15 cellular contexts compared by ENCODE assay signal in the genomic region with DNA sequence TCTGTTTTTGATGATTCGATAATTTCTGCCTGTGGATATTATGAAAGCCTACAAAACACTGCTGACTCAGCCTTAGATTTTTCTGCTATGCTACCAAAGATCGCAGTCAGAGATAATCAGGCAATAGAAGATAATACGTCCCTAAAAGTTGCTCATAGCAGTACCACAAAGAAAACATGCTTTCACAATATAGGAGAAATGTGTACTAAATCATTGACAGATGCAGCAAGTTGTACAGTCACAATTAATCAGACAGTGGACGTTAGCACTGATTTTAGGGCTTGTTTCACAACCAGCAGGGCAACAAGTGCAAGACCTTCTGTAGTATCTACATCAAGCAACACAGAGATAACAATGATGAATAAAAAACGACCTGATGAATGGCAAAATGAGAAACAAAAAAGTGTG. TPM values are rescaled to one million over a fixed set of nuclear protein-coding genes. Genes with fewer than 3 reads are reported as not detected.
DNase-seq lines count a peak whose midpoint lies in the region; ATAC-seq, FAIRE-seq and TF ChIP-seq lines count a peak whose summit lies in the region.
"Had no signal": no experiment of that assay in that cellular context is flagged by ENCODE, and none has a peak within 500 bp of the region (broad histone marks: within the 10 kb centered on the region; RNA-seq: fewer than 3 reads in every experiment).

No MANE protein-coding gene starts in this region.

- no peak overlapping the region for H3K4me2 ChIP-seq in fibroblast of lung (ENCODE audit: extremely low read depth, insufficient read depth, low read length)

- H3K36me3 ChIP-seq in RWPE2 (ENCODE audit: low read depth) (no peaks in the 10 kb centered on the region), fibroblast of lung (ENCODE audit: control insufficient read depth, insufficient read depth, low read length) (no peaks in the 10 kb centered on the region)
- H3K36me3 ChIP-seq: left ventricle myocardium inferior, thoracic aorta had no signal

- peak; percentile 80 for ATAC-seq in RWPE2 (ENCODE audit: low read depth)

- H3K4me3 ChIP-seq in RWPE2 (ENCODE audit: severe bottlenecking) = no peak overlapping the region
- H3K4me3 ChIP-seq in fibroblast of lung (replicated peaks in 1 of 4; ENCODE audit: control extremely low read depth in 1 of 4, insufficient read depth in 1 of 4, low read depth in 3 of 4, low read length in 4 of 4) = no peak overlapping the region
- H3K4me3 ChIP-seq in retinal pigment epithelial cell (ENCODE audit: low read length) = no peak overlapping the region
- H3K4me3 ChIP-seq: left ventricle myocardium inferior, thoracic aorta had no signal

- H3K27me3 ChIP-seq in RWPE2 (ENCODE audit: insufficient read depth, poor library complexity, severe bottlenecking) = no peaks in the 10 kb centered on the region
- H3K27me3 ChIP-seq in fibroblast of lung (ENCODE audit: control insufficient read depth, insufficient read depth, low read length) = peaks cover 3% of the 10 kb centered on the region

- H3K4me1 ChIP-seq in RWPE2 (ENCODE audit: insufficient read depth, poor library complexity, severe bottlenecking) (peaks cover 15% of the 10 kb centered on the region), fibroblast of lung (ENCODE audit: control insufficient read depth, extremely low read depth, insufficient read depth, low read length) (no peaks in the 10 kb centered on the region)
- H3K4me1 ChIP-seq: left ventricle myocardium inferior had no signal

- H3K27ac ChIP-seq in RWPE2 (ENCODE audit: poor library complexity, severe bottlenecking) (no peak overlapping the region), fibroblast of lung (ENCODE audit: insufficient read depth, low read length) (no peak overlapping the region)
- H3K27ac ChIP-seq: left ventricle myocardium inferior, thoracic aorta had no signal

- TF ChIP-seq CTCF in RWPE2 (IDR thresholded peaks at IDR 0.05; ENCODE audit: poor library complexity, severe bottlenecking) (no peak), fibroblast of lung (conservative IDR thresholded peaks at IDR 0.05 in 1 of 2, IDR thresholded peaks at IDR 0.05 in 1 of 2; ENCODE audit: low read depth in 1 of 2, low read length in 2 of 2) (no peak), retinal pigment epithelial cell (conservative IDR thresholded peaks at IDR 0.05; ENCODE audit: low read depth, low read length) (no peak)

- DNase-seq in GM12891 (ENCODE audit: insufficient read length, low spot score) (no peak), RWPE2 (ENCODE audit: low spot score) (no peak), fibroblast of lung (ENCODE audit: low read depth in 2 of 2) (peak; percentile 65), retinal pigment epithelial cell (ENCODE audit: low read depth) (peak; percentile 7), NCI-H526 (lab: John Stamatoyannopoulos, UW) (no peak), NCI-H446 (lab: John Stamatoyannopoulos, UW) (no peak), urothelium cell line (ENCODE audit: low spot score) (no peak)
- DNase-seq: activated naive CD8-positive, alpha-beta T cell treated with anti-CD3 and anti-CD28 coated beads for 36 hours; glutamatergic neuron; left ventricle myocardium inferior; NCI-H1105 treated with DMSO at 0.1 percent for 48 hours; NCI-H524; SHP77 had no signal

- H3K9me3 ChIP-seq in RWPE2 (ENCODE audit: severe bottlenecking) = no peaks in the 10 kb centered on the region
- no peaks in the 10 kb centered on the region for H3K9me3 ChIP-seq in fibroblast of lung (ENCODE audit: control insufficient read depth, insufficient read depth, low read depth, low read length)
- H3K9me3 ChIP-seq: left ventricle myocardium inferior, thoracic aorta had no signal

- TF ChIP-seq POLR2A in GM12891 (IDR thresholded peaks at IDR 0.05; ENCODE audit: low read depth, low read length) = no peak

- FAIRE-seq in GM12891 (lab: Jason Lieb, UNC) = peak; percentile 33
- FAIRE-seq in urothelium cell line (lab: Jason Lieb, UNC) = no peak

- H3K79me2 ChIP-seq in fibroblast of lung (ENCODE audit: control insufficient read depth, insufficient read depth, low read length) = no peaks in the 10 kb centered on the region

- H2AFZ ChIP-seq in fibroblast of lung (ENCODE audit: low read length) = no peak overlapping the region

- no peaks in the 10 kb centered on the region for H4K20me1 ChIP-seq in fibroblast of lung (ENCODE audit: control insufficient read depth, extremely low read depth, insufficient read depth, low read length)

- H3K9ac ChIP-seq in fibroblast of lung (ENCODE audit: insufficient read depth, low read length) = no peak overlapping the region

TF ChIP-seq in GM12891, 5 proteins besides CTCF, POLR2A, EP300 and RAD21:
- TF ChIP-seq POU2F2 (IDR thresholded peaks at IDR 0.05; ENCODE audit: low read depth, low read length) (no peak), PAX5 (IDR thresholded peaks at IDR 0.05; ENCODE audit: insufficient read depth, low read length, severe bottlenecking) (no peak), POLR2AphosphoS5 (IDR thresholded peaks at IDR 0.05; ENCODE audit: low read depth, low read length) (no peak), TAF1 (IDR thresholded peaks at IDR 0.05; ENCODE audit: low read depth, low read length) (no peak), SPI1 (IDR thresholded peaks at IDR 0.05; ENCODE audit: low read depth, low read length) (no peak)

RNA-seq across cellular contexts. Expression of gene RBM44, which starts 19.5 kb away (rescaled TPM):
- 0.24 TPM for polyA plus RNA-seq in GM12891 (2012; ENCODE audit: low read depth, missing spikeins)
- 0.17 and 0.26 TPM in 2 replicates for total RNA-seq in fibroblast of lung
- polyA plus RNA-seq in fibroblast of lung = 0.11 and 0.34 TPM in 2 replicates
- polyA plus RNA-seq in fibroblast of lung (2012) = 0.06 and 0.08 TPM in 2 replicates
- not detected in 2 replicates for polyA minus RNA-seq in fibroblast of lung (ENCODE audit: low replicate concordance)

RNA-seq across cellular contexts. Expression of gene RAMP1, which starts 41.4 kb away (rescaled TPM):
- polyA plus RNA-seq in GM12891 (2012; ENCODE audit: low read depth, missing spikeins) = 0.14 TPM
- total RNA-seq in fibroblast of lung = 16.0 and 16.4 TPM in 2 replicates
- polyA plus RNA-seq in fibroblast of lung = 3.2 and 3.3 TPM in 2 replicates
- 7.1 and 11.1 TPM in 2 replicates for polyA plus RNA-seq in fibroblast of lung (2012)
- polyA minus RNA-seq in fibroblast of lung (ENCODE audit: low replicate concordance) = 1.6 and 3.4 TPM in 2 replicates
- total RNA-seq: dermis microvascular lymphatic vessel endothelial cell had no signal

Comparison
In these comparisons a context has a peak if more than half of its experiments do, and no peak if none do; other contexts are left out.
1. DNase-seq: peak in fibroblast of lung (2 of 2) and retinal pigment epithelial cell (single experiment); none in GM12891 (single experiment), RWPE2 (single experiment), NCI-H526 (0 of 2), NCI-H446 (0 of 2) and urothelium cell line (single experiment).